8 cellular contexts compared by ENCODE assay signal in the genomic region with DNA sequence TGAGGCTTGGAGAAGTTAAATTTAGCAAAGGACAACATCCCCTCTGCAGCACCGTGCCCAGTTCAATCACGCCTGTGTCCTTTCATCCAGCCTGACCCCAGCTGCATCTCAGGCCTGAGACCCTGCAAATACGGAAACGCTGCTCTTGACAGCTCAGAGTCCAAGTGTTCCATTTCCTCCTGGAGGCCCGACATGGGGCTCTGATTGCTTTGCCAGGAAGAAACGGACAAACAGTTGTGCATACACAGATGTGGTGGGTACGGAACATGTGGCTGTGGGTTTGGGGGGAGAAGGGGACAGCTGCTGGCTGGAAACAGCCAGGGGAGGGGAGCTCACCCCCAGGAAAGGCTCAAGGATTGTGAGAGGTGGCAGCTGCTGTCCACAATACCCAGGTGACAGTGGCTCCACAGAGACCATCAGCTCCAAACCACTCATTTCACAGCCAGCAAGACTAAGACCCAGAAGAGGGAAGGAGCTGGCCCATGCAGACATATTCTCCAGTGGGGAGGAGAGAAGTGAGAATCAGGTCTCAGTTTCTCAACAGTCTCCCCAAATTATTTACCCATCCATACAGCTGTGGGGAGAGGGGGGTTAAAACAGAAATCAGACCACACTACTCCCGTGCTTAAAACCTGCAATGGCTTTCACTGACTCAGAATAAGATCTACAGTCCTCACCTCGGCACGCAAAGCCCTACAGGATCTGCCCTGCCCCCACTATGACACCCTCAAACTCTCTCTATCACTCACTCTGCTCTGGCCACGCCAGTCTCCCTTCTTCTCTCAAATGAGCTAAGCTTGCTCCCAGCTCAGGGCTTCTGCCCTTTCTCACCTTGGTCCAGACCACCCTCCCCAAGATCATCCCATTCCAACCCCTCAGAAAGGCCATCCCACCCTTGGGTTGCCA.
DNase-seq lines count a peak whose midpoint lies in the region; ATAC-seq and TF ChIP-seq lines count a peak whose summit lies in the region.

No MANE protein-coding gene starts in this region.

- H3K36me3 ChIP-seq in IMR-90 (ENCODE audit: control insufficient read depth, insufficient read depth, low read length), result no peaks in the 10 kb centered on the region

- H3K9me3 ChIP-seq in IMR-90 (ENCODE audit: control insufficient read depth, insufficient read depth, low read length), result no peaks in the 10 kb centered on the region

- H3K27me3 ChIP-seq in IMR-90 (ENCODE audit: control insufficient read depth, insufficient read depth, low read length) (peaks cover 3% of the 10 kb centered on the region; the same call in 1 of the 2 replicates), foreskin keratinocyte (peaks cover 5% of the 10 kb centered on the region)

- no peak for TF ChIP-seq POLR2A in IMR-90 (IDR thresholded peaks at IDR 0.05; ENCODE audit: low read depth, low read length)

- no peaks in the 10 kb centered on the region for H3K9me1 ChIP-seq in IMR-90 (ENCODE audit: insufficient read depth, low read length)

- H3K14ac ChIP-seq in IMR-90 (replicated peaks; ENCODE audit: low read depth, low read length), result no peak overlapping the region

- no peak overlapping the region for H4K8ac ChIP-seq in IMR-90 (ENCODE audit: low read depth in 2 of 2, low read length in 2 of 2)

- no peak overlapping the region for H4K91ac ChIP-seq in IMR-90 (ENCODE audit: insufficient read depth, low read depth, low read length)

- no peak overlapping the region for H3K18ac ChIP-seq in IMR-90 (ENCODE audit: low read depth, low read length)

- H3K4ac ChIP-seq in IMR-90 (ENCODE audit: low read depth, low read length), result no peak overlapping the region

- H3K9ac ChIP-seq in IMR-90 (ENCODE audit: low read depth, low read length), result no peak overlapping the region

- H3K4me2 ChIP-seq in IMR-90 (ENCODE audit: low read depth, low read length), result no peak overlapping the region

- H4K20me1 ChIP-seq in IMR-90 (ENCODE audit: insufficient read depth, low read length), result no peaks in the 10 kb centered on the region

- no peak overlapping the region for H2BK120ac ChIP-seq in IMR-90 (ENCODE audit: low read depth, low read length)

- peak overlapping the region; percentile 4 for H2AFZ ChIP-seq in IMR-90 (replicated peaks; ENCODE audit: low read length, poor library complexity)

- intact Hi-C loops in IMR-90 (cut with micrococcal nuclease), result no loop called here

- H3K4me3 ChIP-seq in IMR-90 (ENCODE audit: insufficient read depth, low read depth, low read length) (no peak overlapping the region), coronary artery (no peak overlapping the region)

- H3K23ac ChIP-seq in IMR-90 (ENCODE audit: low read depth, low read length), result no peak overlapping the region

- H2BK15ac ChIP-seq in IMR-90 (ENCODE audit: low read depth, low read length), result no peak overlapping the region

- WGBS in IMR-90 (ENCODE audit: extremely low coverage in 2 of 2, insufficient read length in 1 of 2), 2 experiments, result 40% methylated on average over 1 of the region's 11 CpGs; no CpG with 5 or more reads in 1 of the 2 experiments

- TF ChIP-seq CTCF in IMR-90 (conservative IDR thresholded peaks at IDR 0.05; ENCODE audit: low read depth, low read length) (no peak), coronary artery (IDR thresholded peaks at IDR 0.05) (no peak), foreskin keratinocyte (conservative IDR thresholded peaks at IDR 0.05) (no peak)

- CTCF ChIA-PET in IMR-90 (lab: Yijun Ruan, JAX), result no interaction called here

- H2AK9ac ChIP-seq in IMR-90 (replicated peaks; ENCODE audit: low read depth, low read length, poor library complexity), result no peak overlapping the region

- TF ChIP-seq RAD21 in IMR-90 (IDR thresholded peaks at IDR 0.05; ENCODE audit: low read length), result no peak

- no peaks in the 10 kb centered on the region for H3K79me1 ChIP-seq in IMR-90 (ENCODE audit: low read depth in 1 of 2, low read length in 2 of 2)

- no peak overlapping the region for H2AK5ac ChIP-seq in IMR-90 (ENCODE audit: low read depth, low read length)

- BruUV-seq in IMR-90 (replicated peaks; lab: Mats Ljungman, UMichigan), result no TSS peak

- peak; percentile 76 for ATAC-seq in GM21390 (IDR thresholded peaks at IDR 0.05; ENCODE audit: unreplicated experiment)
- no peak for ATAC-seq in IMR-90 (ENCODE audit: low read depth)
- no peak for ATAC-seq in foreskin keratinocyte

- dilution Hi-C loops in IMR-90 (cut with HindIII; ENCODE audit: low sequenced_read_pairs, unreplicated experiment), result no loop called here

- DNase-seq in GF-D8 (lab: John Stamatoyannopoulos, UW), result peak; percentile 71
- DNase-seq in IMR-90, result no peak
- DNase-seq in coronary artery (ENCODE audit: low spot score), result no peak
- peak; percentile 58 to 70 for DNase-seq in stimulated activated CD8-positive, alpha-beta memory T cell treated with anti-CD3 and anti-CD28 coated beads, Interleukin-2, amount 100 ng/mL, for 48 hours (ENCODE audit: low read depth in 2 of 2)
- DNase-seq in foreskin keratinocyte, result no peak
- no peak for DNase-seq in SKM-1 treated with dmso at 0.1 percent for 144 hours (lab: John Stamatoyannopoulos, UW; ENCODE audit: unreplicated experiment)
- DNase-seq in KG1 (lab: John Stamatoyannopoulos, UW), result no peak

- no peak overlapping the region for H2BK5ac ChIP-seq in IMR-90 (ENCODE audit: low read depth, low read length, poor library complexity, severe bottlenecking)

- no peak overlapping the region for H2BK20ac ChIP-seq in IMR-90 (ENCODE audit: low read depth, low read length)

- in situ Hi-C loops in IMR-90 (cut with MboI; ENCODE audit: low sequenced_read_pairs), result no loop called here

- H3K27ac ChIP-seq in IMR-90 (ENCODE audit: insufficient read depth, low read length) (no peak overlapping the region), coronary artery (peak overlapping the region; percentile 2 to 26), foreskin keratinocyte (no peak overlapping the region)

- POLR2A ChIA-PET in IMR-90 (lab: Charles Lee; ENCODE audit: unreplicated experiment), result no interaction called here

- no peaks in the 10 kb centered on the region for H3K4me1 ChIP-seq in IMR-90 (ENCODE audit: control insufficient read depth, insufficient read depth, low read length)
- H3K4me1 ChIP-seq in foreskin keratinocyte, result no peaks in the 10 kb centered on the region

- no peak overlapping the region for H4K5ac ChIP-seq in IMR-90 (ENCODE audit: low read depth, low read length)

- no peak overlapping the region for H3K56ac ChIP-seq in IMR-90 (ENCODE audit: extremely low read depth, insufficient read depth, low read length)

TF ChIP-seq in IMR-90, 13 proteins besides CTCF, POLR2A, EP300 and RAD21:
- no peak for TF ChIP-seq MAZ (IDR thresholded peaks at IDR 0.05; ENCODE audit: borderline replicate concordance, low read depth, low read length)
- TF ChIP-seq, protein P1, sequence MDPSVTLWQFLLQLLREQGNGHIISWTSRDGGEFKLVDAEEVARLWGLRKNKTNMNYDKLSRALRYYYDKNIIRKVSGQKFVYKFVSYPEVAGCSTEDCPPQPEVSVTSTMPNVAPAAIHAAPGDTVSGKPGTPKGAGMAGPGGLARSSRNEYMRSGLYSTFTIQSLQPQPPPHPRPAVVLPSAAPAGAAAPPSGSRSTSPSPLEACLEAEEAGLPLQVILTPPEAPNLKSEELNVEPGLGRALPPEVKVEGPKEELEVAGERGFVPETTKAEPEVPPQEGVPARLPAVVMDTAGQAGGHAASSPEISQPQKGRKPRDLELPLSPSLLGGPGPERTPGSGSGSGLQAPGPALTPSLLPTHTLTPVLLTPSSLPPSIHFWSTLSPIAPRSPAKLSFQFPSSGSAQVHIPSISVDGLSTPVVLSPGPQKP (IDR thresholded peaks at IDR 0.05; ENCODE audit: borderline replicate concordance, low read depth, low read length), result no peak
- no peak for TF ChIP-seq SMC3 (IDR thresholded peaks at IDR 0.05; ENCODE audit: low read depth, low read length)
- TF ChIP-seq, protein P2, sequence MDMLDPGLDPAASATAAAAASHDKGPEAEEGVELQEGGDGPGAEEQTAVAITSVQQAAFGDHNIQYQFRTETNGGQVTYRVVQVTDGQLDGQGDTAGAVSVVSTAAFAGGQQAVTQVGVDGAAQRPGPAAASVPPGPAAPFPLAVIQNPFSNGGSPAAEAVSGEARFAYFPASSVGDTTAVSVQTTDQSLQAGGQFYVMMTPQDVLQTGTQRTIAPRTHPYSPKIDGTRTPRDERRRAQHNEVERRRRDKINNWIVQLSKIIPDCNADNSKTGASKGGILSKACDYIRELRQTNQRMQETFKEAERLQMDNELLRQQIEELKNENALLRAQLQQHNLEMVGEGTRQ (IDR thresholded peaks at IDR 0.05; ENCODE audit: low read depth, low read length), result no peak
- TF ChIP-seq CEBPB (IDR thresholded peaks at IDR 0.05; ENCODE audit: low read depth, low read length), result no peak
- no peak for TF ChIP-seq RCOR1 (IDR thresholded peaks at IDR 0.05; ENCODE audit: insufficient replicate concordance, low read length)
- TF ChIP-seq BHLHE40 (IDR thresholded peaks at IDR 0.05; ENCODE audit: low read depth, low read length), result no peak
- TF ChIP-seq RFX5 (IDR thresholded peaks at IDR 0.05; ENCODE audit: low read depth, low read length), result no peak
- no peak for TF ChIP-seq FOS (IDR thresholded peaks at IDR 0.05; ENCODE audit: low read depth, low read length)

Comparison
In these comparisons a context has a peak if more than half of its experiments do, and no peak if none do; other contexts are left out.
1. DNase-seq: peak in GF-D8 (single experiment) and stimulated activated CD8-positive, alpha-beta memory T cell treated with anti-CD3 and anti-CD28 coated beads, Interleukin-2, amount 100 ng/mL, for 48 hours (2 of 2); none in IMR-90 (single experiment), coronary artery (single experiment), foreskin keratinocyte (0 of 2), SKM-1 treated with dmso at 0.1 percent for 144 hours (single experiment) and KG1 (single experiment).
2. H3K27ac ChIP-seq: peak in coronary artery (2 of 2); none in IMR-90 (single experiment) and foreskin keratinocyte (single experiment).